10 cellular contexts compared by ENCODE assay signal in genomic region chr17:65537845-65538678, GRCh38. TPM values are rescaled to one million over a fixed set of nuclear protein-coding genes. Genes with fewer than 3 reads are reported as not detected.
DNase-seq lines count a peak whose midpoint lies in the region; ATAC-seq and TF ChIP-seq lines count a peak whose summit lies in the region.
"Had no signal": no experiment of that assay in that cellular context is flagged by ENCODE, and none has a peak within 500 bp of the region (broad histone marks: within the 10 kb centered on the region; RNA-seq: fewer than 3 reads in every experiment).

No MANE protein-coding gene starts in this region.

- peak overlapping the region; percentile 31 for H3K27ac Mint-ChIP-seq in activated CD4-positive, alpha-beta memory T cell treated with anti-CD3 and anti-CD28 coated beads, Interleukin-2, amount 10 ng/mL, durations not matched to agents 7 days and 5 days
- H3K27ac Mint-ChIP-seq in central memory CD8-positive, alpha-beta T cell (ENCODE audit: low read depth), result peak overlapping the region; percentile 69
- H3K27ac Mint-ChIP-seq: activated CD8-positive, alpha-beta memory T cell treated with anti-CD3 and anti-CD28 coated beads, Interleukin-2, amount 10 ng/mL, durations not matched to agents 7 days and 5 days had no signal

- no peaks in the 10 kb centered on the region for H3K27me3 ChIP-seq in mammary epithelial cell (ENCODE audit: insufficient read depth, low read length)

- no peak overlapping the region for H3K4me3 ChIP-seq in mammary epithelial cell (replicated peaks in 1 of 3; ENCODE audit: insufficient read depth in 1 of 3, low read depth in 2 of 3, low read length in 3 of 3)

- H3K4me3 Mint-ChIP-seq in activated CD4-positive, alpha-beta memory T cell treated with anti-CD3 and anti-CD28 coated beads, Interleukin-2, amount 10 ng/mL, durations not matched to agents 7 days and 5 days, result peak overlapping the region; percentile 67
- H3K4me3 Mint-ChIP-seq in central memory CD8-positive, alpha-beta T cell, result no peak overlapping the region
- H3K4me3 Mint-ChIP-seq: activated CD8-positive, alpha-beta memory T cell treated with anti-CD3 and anti-CD28 coated beads, Interleukin-2, amount 10 ng/mL, durations not matched to agents 7 days and 5 days had no signal

- no peak overlapping the region for H3K9ac ChIP-seq in mammary epithelial cell (ENCODE audit: insufficient read depth, low read length)

- no peaks in the 10 kb centered on the region for H3K9me3 Mint-ChIP-seq in activated CD4-positive, alpha-beta memory T cell treated with anti-CD3 and anti-CD28 coated beads, Interleukin-2, amount 10 ng/mL, durations not matched to agents 7 days and 5 days
- no peaks in the 10 kb centered on the region for H3K9me3 Mint-ChIP-seq in central memory CD8-positive, alpha-beta T cell

- no peaks in the 10 kb centered on the region for H3K4me1 Mint-ChIP-seq in activated CD4-positive, alpha-beta memory T cell treated with anti-CD3 and anti-CD28 coated beads, Interleukin-2, amount 10 ng/mL, durations not matched to agents 7 days and 5 days
- no peaks in the 10 kb centered on the region for H3K4me1 Mint-ChIP-seq in central memory CD8-positive, alpha-beta T cell
- H3K4me1 Mint-ChIP-seq: activated CD8-positive, alpha-beta memory T cell treated with anti-CD3 and anti-CD28 coated beads, Interleukin-2, amount 10 ng/mL, durations not matched to agents 7 days and 5 days had no signal

- in situ Hi-C loops in mammary epithelial cell (cut with MboI; ENCODE audit: low sequenced_read_pairs in 2 of 2), result no loop called here

- no peak overlapping the region for H3K4me2 ChIP-seq in mammary epithelial cell (ENCODE audit: insufficient read depth, low read depth, low read length)

- no peaks in the 10 kb centered on the region for H4K20me1 ChIP-seq in mammary epithelial cell (ENCODE audit: insufficient read depth, low read length)

- H3K36me3 Mint-ChIP-seq in activated CD4-positive, alpha-beta memory T cell treated with anti-CD3 and anti-CD28 coated beads, Interleukin-2, amount 10 ng/mL, durations not matched to agents 7 days and 5 days (ENCODE audit: low read depth), result peaks cover 12% of the 10 kb centered on the region
- H3K36me3 Mint-ChIP-seq in central memory CD8-positive, alpha-beta T cell (ENCODE audit: insufficient read depth), result peaks cover 17% of the 10 kb centered on the region
- H3K36me3 Mint-ChIP-seq: activated CD8-positive, alpha-beta memory T cell treated with anti-CD3 and anti-CD28 coated beads, Interleukin-2, amount 10 ng/mL, durations not matched to agents 7 days and 5 days had no signal

- no peaks in the 10 kb centered on the region for H3K27me3 Mint-ChIP-seq in activated CD4-positive, alpha-beta memory T cell treated with anti-CD3 and anti-CD28 coated beads, Interleukin-2, amount 10 ng/mL, durations not matched to agents 7 days and 5 days
- no peaks in the 10 kb centered on the region for H3K27me3 Mint-ChIP-seq in central memory CD8-positive, alpha-beta T cell
- H3K27me3 Mint-ChIP-seq: activated CD8-positive, alpha-beta memory T cell treated with anti-CD3 and anti-CD28 coated beads, Interleukin-2, amount 10 ng/mL, durations not matched to agents 7 days and 5 days had no signal

- H2AFZ ChIP-seq in mammary epithelial cell (ENCODE audit: low read depth, low read length), result no peak overlapping the region

- ATAC-seq in central memory CD8-positive, alpha-beta T cell (replicated peaks; ENCODE audit: extremely low read depth, poor library complexity, severe bottlenecking), result no peak
- ATAC-seq in GM21528 (IDR thresholded peaks at IDR 0.05; ENCODE audit: low FRiP score, unreplicated experiment), result no peak
- ATAC-seq: activated CD8-positive, alpha-beta memory T cell treated with anti-CD3 and anti-CD28 coated beads, Interleukin-2, amount 10 ng/mL, durations not matched to agents 7 days and 5 days had no signal

- POLR2A ChIA-PET in activated CD4-positive, alpha-beta memory T cell treated with anti-CD3 and anti-CD28 coated beads, Interleukin-2, amount 10 ng/mL, durations not matched to agents 7 days and 5 days (lab: Charles Lee), result interaction anchor here (0.6 kb wide), 1 partner anchor 20 kb away, joined by 3 read pairs; no protein-coding TSS in a partner anchor

- H3K79me2 ChIP-seq in mammary epithelial cell (ENCODE audit: insufficient read depth, low read length), result no peaks in the 10 kb centered on the region

- BruUV-seq in mammary epithelial cell (replicated peaks; lab: Mats Ljungman, UMichigan), result no TSS peak

- intact Hi-C loops in mammary epithelial cell (cut with micrococcal nuclease), result no loop called here

- H3K27ac ChIP-seq in mammary epithelial cell (ENCODE audit: insufficient read depth, low read depth, low read length), result no peak overlapping the region

- CTCF ChIA-PET in activated CD4-positive, alpha-beta memory T cell treated with anti-CD3 and anti-CD28 coated beads, Interleukin-2, amount 10 ng/mL, durations not matched to agents 7 days and 5 days (lab: Charles Lee), result no interaction called here
- CTCF ChIA-PET in mammary epithelial cell (lab: Charles Lee; ENCODE audit: low non-redundant PET), result no interaction called here

- peak; percentile 99 for DNase-seq in GM04504 (ENCODE audit: low read depth)
- DNase-seq in activated CD4-positive, alpha-beta memory T cell treated with anti-CD3 and anti-CD28 coated beads, Interleukin-2, amount 10 ng/mL, durations not matched to agents 7 days and 5 days, result peak; percentile 46
- no peak for DNase-seq in central memory CD8-positive, alpha-beta T cell (ENCODE audit: low spot score in 2 of 2)
- peak; percentile 47 to 62 for DNase-seq in stimulated activated CD4-positive, alpha-beta T cell treated with anti-CD3 and anti-CD28 coated beads, Interleukin-1b, Interleukin-23, amount 100 ng/mL, for 4 hours (ENCODE audit: low read depth in 2 of 2)
- no peak for DNase-seq in COLO668 (lab: John Stamatoyannopoulos, UW; ENCODE audit: unreplicated experiment)
- no peak for DNase-seq in mammary epithelial cell
- DNase-seq in RPMI8226, result no peak
- DNase-seq: activated CD8-positive, alpha-beta memory T cell treated with anti-CD3 and anti-CD28 coated beads, Interleukin-2, amount 10 ng/mL, durations not matched to agents 7 days and 5 days; NCI-H524 had no signal

- H3K36me3 ChIP-seq in mammary epithelial cell (ENCODE audit: insufficient read depth, low read length), result no peaks in the 10 kb centered on the region

- WGBS in mammary epithelial cell (ENCODE audit: low coverage, missing lambda C conversion rate), result 87% methylated on average over 30 of the region's 50 CpGs

- no peak for TF ChIP-seq CTCF in mammary epithelial cell (conservative IDR thresholded peaks at IDR 0.05 in 1 of 2, IDR thresholded peaks at IDR 0.05 in 1 of 2; ENCODE audit: extremely low read depth in 1 of 2, insufficient read depth in 1 of 2, low read depth in 1 of 2, low read length in 2 of 2)

- peaks cover 9% of the 10 kb centered on the region for H3K9me3 ChIP-seq in mammary epithelial cell (replicated peaks; ENCODE audit: insufficient read depth, low read length)

- dilution Hi-C loops in mammary epithelial cell (cut with HindIII; ENCODE audit: low sequenced_read_pairs), result loop anchor here (10.0 kb wide), 1 partner anchor 57 kb away; no protein-coding TSS in a partner anchor

- H3K4me1 ChIP-seq in mammary epithelial cell (ENCODE audit: insufficient read depth, low read length), result no peaks in the 10 kb centered on the region

RNA-seq across cellular contexts. Expression of gene AXIN2, which starts 23.4 kb away (rescaled TPM):
- total RNA-seq in activated CD4-positive, alpha-beta memory T cell treated with anti-CD3 and anti-CD28 coated beads, Interleukin-2, amount 10 ng/mL, durations not matched to agents 7 days and 5 days, result 1 to 10 TPM; 3.5 to 4.3 TPM
- under 1 TPM; 0.14 to 0.67 TPM for total RNA-seq in mammary epithelial cell
- 0.01 TPM for polyA plus RNA-seq in mammary epithelial cell
- polyA minus RNA-seq in mammary epithelial cell, result not detected

Comparison
In these comparisons a context has a peak if more than half of its experiments do, and no peak if none do; other contexts are left out.
1. DNase-seq: peak in GM04504 (single experiment), activated CD4-positive, alpha-beta memory T cell treated with anti-CD3 and anti-CD28 coated beads, Interleukin-2, amount 10 ng/mL, durations not matched to agents 7 days and 5 days (single experiment) and stimulated activated CD4-positive, alpha-beta T cell treated with anti-CD3 and anti-CD28 coated beads, Interleukin-1b, Interleukin-23, amount 100 ng/mL, for 4 hours (2 of 2); none in central memory CD8-positive, alpha-beta T cell (0 of 2), COLO668 (single experiment), mammary epithelial cell (single experiment) and RPMI8226 (single experiment).